Comparison of ENCODE assay signal across 23 cellular contexts in the genomic region with DNA sequence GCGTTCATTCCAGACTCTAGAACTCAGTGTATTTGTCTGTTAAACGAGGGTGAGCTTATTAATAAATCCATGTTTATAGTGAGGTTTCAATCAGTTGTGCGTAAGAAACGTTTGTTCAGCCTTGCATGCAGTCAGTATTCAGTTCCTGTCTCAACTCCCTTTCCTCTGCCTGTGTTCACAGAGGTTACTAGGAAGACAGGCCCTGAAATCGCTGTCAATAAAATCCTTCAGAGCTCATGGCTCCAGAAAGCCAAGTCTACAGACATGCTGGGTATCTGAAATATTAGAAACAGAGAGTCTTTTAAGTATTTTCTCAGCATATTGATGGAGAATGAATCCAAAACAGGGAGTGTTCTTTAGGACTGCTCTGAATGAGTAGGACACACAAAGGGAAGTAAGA.
DNase-seq lines count a peak whose midpoint lies in the region; ATAC-seq, FAIRE-seq and TF ChIP-seq lines count a peak whose summit lies in the region.
"Had no signal": no experiment of that assay in that cellular context is flagged by ENCODE, and none has a peak within 500 bp of the region (broad histone marks: within the 10 kb centered on the region; RNA-seq: fewer than 3 reads in every experiment).

No MANE protein-coding gene starts in this region.

- H2BK15ac ChIP-seq in H9 (ENCODE audit: low read depth, low read length) (no peak overlapping the region), H1 (ENCODE audit: low read length) (no peak overlapping the region)

- FAIRE-seq in H1 (lab: Jason Lieb, UNC), result no peak
- FAIRE-seq: A204.1, GM12878 had no signal

- H3K4ac ChIP-seq in H9 (ENCODE audit: low read depth, low read length) (no peak overlapping the region), H1 (replicated peaks; ENCODE audit: insufficient read length, low read depth, low read length) (no peak overlapping the region)

- ATAC-seq in activated CD4-positive, alpha-beta T cell treated with anti-CD3 and anti-CD28 coated beads for 36 hours, result no peak
- ATAC-seq in sciatic nerve (peak; percentile 22), HG02763 (IDR thresholded peaks at IDR 0.05; ENCODE audit: unreplicated experiment) (no peak)
- ATAC-seq: GM12878, mucosa of descending colon had no signal

- POLR2A ChIA-PET in activated CD4-positive, alpha-beta T cell treated with anti-CD3 and anti-CD28 coated beads for 36 hours (lab: Charles Lee), result no interaction called here
- POLR2A ChIA-PET in H1 (lab: Charles Lee; ENCODE audit: partially characterized antibody), result interaction anchor here (1.5 to 2.0 kb wide), 2 partner anchors 16 to 76 kb away, joined by 4 to 6 read pairs; partner anchors contain the start of gene KLF7

- TF ChIP-seq RAD21 in H1 (IDR thresholded peaks at IDR 0.05 in 1 of 2, conservative IDR thresholded peaks at IDR 0.05 in 1 of 2; ENCODE audit: low read depth in 2 of 2, low read length in 2 of 2), result no peak

- no peak overlapping the region for H3K4me3 ChIP-seq in H1 (ENCODE audit: extremely low read depth in 1 of 4, insufficient read depth in 2 of 4, low read depth in 3 of 4, low read length in 4 of 4)
- H3K4me3 ChIP-seq: colonic mucosa, gastrocnemius medialis, GM12878, mucosa of descending colon, prostate gland, SK-N-MC, upper lobe of right lung had no signal

- H2BK20ac ChIP-seq in H9 (ENCODE audit: low read depth, low read length, poor library complexity, severe bottlenecking), result no peak overlapping the region
- H2BK20ac ChIP-seq in H1 (ENCODE audit: low read length), result peak overlapping the region; percentile 72

- no peak overlapping the region for H3T11ph ChIP-seq in H9 (ENCODE audit: low read length)

- no peak overlapping the region for H2BK120ac ChIP-seq in H9 (ENCODE audit: low read depth, low read length, poor library complexity, severe bottlenecking)
- H2BK120ac ChIP-seq in H1 (replicated peaks; ENCODE audit: low read depth, low read length), result no peak overlapping the region

- intact Hi-C loops in activated CD4-positive, alpha-beta T cell treated with anti-CD3 and anti-CD28 coated beads for 36 hours (cut with DNase I, micrococcal nuclease), result no loop called here
- intact Hi-C loops in sciatic nerve (cut with DNase I), result no loop called here

- TF ChIP-seq EP300 in H1 (IDR thresholded peaks at IDR 0.05; ENCODE audit: borderline replicate concordance in 1 of 2, low read depth in 2 of 2, low read length in 2 of 2), result no peak

- no peak for TF ChIP-seq POLR2A in H1 (IDR thresholded peaks at IDR 0.05; ENCODE audit: control extremely low read depth in 1 of 2, low read depth in 2 of 2, low read length in 2 of 2)

- H3K4me3 Mint-ChIP-seq in activated CD4-positive, alpha-beta T cell treated with anti-CD3 and anti-CD28 coated beads for 36 hours, result no peak overlapping the region
- H3K4me3 Mint-ChIP-seq in H9, result no peak overlapping the region
- H3K4me3 Mint-ChIP-seq: activated CD4-positive, alpha-beta memory T cell treated with anti-CD3 and anti-CD28 coated beads for 36 hours; neural crest cell had no signal

- H3K14ac ChIP-seq in H9 (ENCODE audit: insufficient read depth, low read length), result no peak overlapping the region
- no peak overlapping the region for H3K14ac ChIP-seq in H1 (ENCODE audit: insufficient read length)

- H3K27ac Mint-ChIP-seq in activated CD4-positive, alpha-beta T cell treated with anti-CD3 and anti-CD28 coated beads for 36 hours, result peak overlapping the region; percentile 2
- peak overlapping the region in 2 of 3 experiments; percentile 35 to 72; a peak in 4 of 7 replicates for H3K27ac Mint-ChIP-seq in H9
- H3K27ac Mint-ChIP-seq: activated CD4-positive, alpha-beta memory T cell treated with anti-CD3 and anti-CD28 coated beads for 36 hours had no signal

- peaks cover 38% of the 10 kb centered on the region for H3K4me1 Mint-ChIP-seq in activated CD4-positive, alpha-beta T cell treated with anti-CD3 and anti-CD28 coated beads for 36 hours
- H3K4me1 Mint-ChIP-seq in H9, result peaks cover 59 to 68% of the 10 kb centered on the region in 2 experiments

- H4K5ac ChIP-seq in H9 (ENCODE audit: insufficient read length, low read depth, low read length) (no peak overlapping the region), H1 (ENCODE audit: insufficient read length, low read depth, low read length) (no peak overlapping the region)

- H3K4me2 ChIP-seq in H9 (ENCODE audit: insufficient read depth, insufficient read length, low read length), result no peak overlapping the region
- no peak overlapping the region for H3K4me2 ChIP-seq in H1 (ENCODE audit: insufficient read depth in 1 of 2, low read depth in 2 of 2, low read length in 2 of 2)

- no CpG with 5 or more reads among the region's 5 CpGs for WGBS in H9 (ENCODE audit: extremely low coverage, insufficient read length, low lambda C conversion rate)
- WGBS in H1 (ENCODE audit: extremely low coverage in 1 of 2, insufficient coverage in 1 of 2, insufficient read length in 1 of 2, insufficient replicate concordance in 2 of 2, low coverage in 1 of 2, low lambda C conversion rate in 2 of 2, missing lambda C conversion rate in 1 of 2), 2 experiments, result 89% methylated on average over 5 of the region's 5 CpGs; no CpG with 5 or more reads in 1 of the 2 experiments

- H4K8ac ChIP-seq in H9 (replicated peaks; ENCODE audit: insufficient read length, low read depth, low read length), result no peak overlapping the region
- no peak overlapping the region for H4K8ac ChIP-seq in H1 (ENCODE audit: extremely low read depth, insufficient read depth, low read length)

- H2AFZ ChIP-seq in H9 (ENCODE audit: low read length) (no peak overlapping the region), H1 (ENCODE audit: low read length) (no peak overlapping the region)

- H2BK5ac ChIP-seq in H9 (ENCODE audit: insufficient read length, low read length) (no peak overlapping the region), H1 (ENCODE audit: low read depth, low read length) (peak overlapping the region; percentile 32; the same call in 1 of the 2 replicates)

- DNase-seq in activated CD4-positive, alpha-beta T cell treated with anti-CD3 and anti-CD28 coated beads for 36 hours, result no peak
- no peak for DNase-seq in activated CD4-positive, alpha-beta T cell treated with anti-CD3 and anti-CD28 coated beads, Interleukin-2, amount 50 U/mL, for 4 hours
- DNase-seq in H9, result no peak
- DNase-seq in H1 (ENCODE audit: low read depth in 1 of 2, low spot score in 2 of 2), result no peak
- DNase-seq in sciatic nerve (ENCODE audit: low spot score), result no peak
- no peak for DNase-seq in NCI-H82 (lab: John Stamatoyannopoulos, UW)
- no peak for DNase-seq in kidney glomerular epithelial cell (lab: John Stamatoyannopoulos, UW)
- DNase-seq: activated CD4-positive, alpha-beta memory T cell treated with anti-CD3 and anti-CD28 coated beads for 36 hours; activated CD4-positive, CD25-positive, alpha-beta regulatory T cell; activated effector memory CD4-positive, alpha-beta T cell treated with Interleukin-2 at 50 U/mL for 16 hours; brain microvascular endothelial cell; colonic mucosa; gastrocnemius medialis; mucosa of descending colon; NCI-H1694 treated with DMSO at 0.1 percent for 48 hours; NCI-H2171; upper lobe of right lung had no signal

- CTCF ChIA-PET in activated CD4-positive, alpha-beta T cell treated with anti-CD3 and anti-CD28 coated beads for 36 hours (lab: Charles Lee), result interaction anchor here (0.6 kb wide), 2 partner anchors 45 to 381 kb away, joined by 3 read pairs; no protein-coding TSS in a partner anchor
- CTCF ChIA-PET in H1 (lab: Charles Lee; ENCODE audit: partially characterized antibody), result interaction anchor here (1.1 to 1.7 kb wide), 2 partner anchors 13 to 16 kb away, joined by 3 to 5 read pairs; no protein-coding TSS in a partner anchor

- H3K9ac ChIP-seq in H9 (ENCODE audit: extremely low read depth, insufficient read length, low read length) (no peak overlapping the region), H1 (replicated peaks in 1 of 4; ENCODE audit: extremely low read depth in 1 of 4, low read depth in 3 of 4, low read length in 3 of 4) (no peak overlapping the region)

- H3K27me3 Mint-ChIP-seq in activated CD4-positive, alpha-beta T cell treated with anti-CD3 and anti-CD28 coated beads for 36 hours, result no peaks in the 10 kb centered on the region
- no peaks in the 10 kb centered on the region for H3K27me3 Mint-ChIP-seq in H9 (ENCODE audit: low read depth)
- H3K27me3 Mint-ChIP-seq: activated CD4-positive, alpha-beta memory T cell treated with anti-CD3 and anti-CD28 coated beads for 36 hours had no signal

- H2AK5ac ChIP-seq in H9 (ENCODE audit: insufficient read length, low read length) (no peak overlapping the region), H1 (ENCODE audit: low read depth, low read length) (no peak overlapping the region)

- H4K20me1 ChIP-seq in H9 (ENCODE audit: control insufficient read depth, insufficient read depth, insufficient read length) (no peaks in the 10 kb centered on the region), H1 (replicated peaks in 1 of 2; ENCODE audit: control insufficient read depth in 1 of 2, insufficient read depth in 2 of 2, low read length in 2 of 2) (no peaks in the 10 kb centered on the region)

- H3K23ac ChIP-seq in H9 (ENCODE audit: insufficient read length, low read depth, low read length) (no peak overlapping the region), H1 (ENCODE audit: insufficient read length) (no peak overlapping the region)

- H3K23me2 ChIP-seq in H9 (ENCODE audit: insufficient read length, low read depth, low read length, poor library complexity, severe bottlenecking) (no peaks in the 10 kb centered on the region), H1 (ENCODE audit: low read depth, low read length) (no peaks in the 10 kb centered on the region)

- peaks cover 22% of the 10 kb centered on the region for H3K36me3 Mint-ChIP-seq in activated CD4-positive, alpha-beta T cell treated with anti-CD3 and anti-CD28 coated beads for 36 hours (ENCODE audit: low read depth)
- peaks cover 9 to 23% (median 15%) of the 10 kb centered on the region in 3 experiments for H3K36me3 Mint-ChIP-seq in H9 (ENCODE audit: insufficient read depth in 1 of 3, low read depth in 3 of 3)

- H3K9me3 Mint-ChIP-seq in activated CD4-positive, alpha-beta T cell treated with anti-CD3 and anti-CD28 coated beads for 36 hours (ENCODE audit: low read depth), result peaks cover 2% of the 10 kb centered on the region
- H3K9me3 Mint-ChIP-seq in H9, result no peaks in the 10 kb centered on the region
- H3K9me3 Mint-ChIP-seq: neural crest cell had no signal

- peaks cover 3% of the 10 kb centered on the region; the same call in 1 of the 2 replicates for H3K79me2 ChIP-seq in H9 (ENCODE audit: insufficient read depth, low read length)
- peaks cover 0 to 5% of the 10 kb centered on the region in 2 experiments; a peak in 2 of 4 replicates for H3K79me2 ChIP-seq in H1 (ENCODE audit: control insufficient read depth in 1 of 2, insufficient read depth in 2 of 2, low read length in 2 of 2)

- H3K4me1 ChIP-seq in H9 (ENCODE audit: insufficient read depth, low read length) (peaks cover 20% of the 10 kb centered on the region), H1 (replicated peaks in 1 of 4; ENCODE audit: control insufficient read depth in 3 of 4, insufficient read depth in 4 of 4, low read length in 3 of 4) (peaks cover 4 to 24% (median 19%) of the 10 kb centered on the region in 4 experiments)
- H3K4me1 ChIP-seq: colonic mucosa, prostate gland had no signal

- H3K9me3 ChIP-seq in H9 (ENCODE audit: control insufficient read depth, low read depth, low read length) (no peaks in the 10 kb centered on the region), H1 (ENCODE audit: insufficient read depth in 2 of 2, low read depth in 1 of 2, low read length in 1 of 2) (no peaks in the 10 kb centered on the region)
- H3K9me3 ChIP-seq: colonic mucosa, gastrocnemius medialis, mucosa of descending colon, prostate gland, upper lobe of right lung had no signal

- no peak for TF ChIP-seq CTCF in H9 (conservative IDR thresholded peaks at IDR 0.05)
- TF ChIP-seq CTCF in H1 (IDR thresholded peaks at IDR 0.05; ENCODE audit: control extremely low read depth in 1 of 3, insufficient read depth in 1 of 3, low read depth in 1 of 3, low read length in 3 of 3), result no peak

- H3K27me3 ChIP-seq in H9 (ENCODE audit: insufficient read depth, low read length), result no peaks in the 10 kb centered on the region
- H3K27me3 ChIP-seq in H1 (replicated peaks in 1 of 4; ENCODE audit: control insufficient read depth in 3 of 4, extremely low read depth in 1 of 4, insufficient read depth in 3 of 4, low read length in 3 of 4), result no peaks in the 10 kb centered on the region
- H3K27me3 ChIP-seq: brain microvascular endothelial cell, colonic mucosa, gastrocnemius medialis, upper lobe of right lung had no signal

- H4K91ac ChIP-seq in H9 (ENCODE audit: insufficient read length, low read depth, low read length) (no peak overlapping the region), H1 (replicated peaks; ENCODE audit: insufficient read length, low read length) (no peak overlapping the region)

- peaks cover 0 to 5% (median 0%) of the 10 kb centered on the region in 4 experiments; a peak in 1 of 8 replicates for H3K36me3 ChIP-seq in H1 (ENCODE audit: control insufficient read depth in 2 of 4, insufficient read depth in 4 of 4, low read length in 3 of 4)
- H3K36me3 ChIP-seq: colonic mucosa, prostate gland had no signal

- no peak overlapping the region for H3K56ac ChIP-seq in H9 (ENCODE audit: insufficient read length, low read depth, low read length)
- no peak overlapping the region for H3K56ac ChIP-seq in H1 (replicated peaks; ENCODE audit: insufficient read length, low read depth, low read length)

- H2BK12ac ChIP-seq in H9 (ENCODE audit: insufficient read length, low read depth, low read length) (no peak overlapping the region), H1 (ENCODE audit: low read depth, low read length) (peak overlapping the region; percentile 65; the same call in 1 of the 2 replicates)

- H3K79me1 ChIP-seq in H9 (ENCODE audit: insufficient read depth, low read depth, low read length, poor library complexity, severe bottlenecking), result no peaks in the 10 kb centered on the region
- no peaks in the 10 kb centered on the region for H3K79me1 ChIP-seq in H1 (ENCODE audit: low read depth, low read length)

- no peak overlapping the region for H3K18ac ChIP-seq in H9 (ENCODE audit: insufficient read length, low read depth, low read length)
- no peak overlapping the region; the same call in 1 of the 2 replicates for H3K18ac ChIP-seq in H1 (ENCODE audit: extremely low read depth, low read length)

- H3K27ac ChIP-seq in H9 (ENCODE audit: insufficient read length, low read depth, low read length), result no peak overlapping the region
- H3K27ac ChIP-seq in H1 (ENCODE audit: low read depth, low read length), result no peak overlapping the region
- H3K27ac ChIP-seq: brain microvascular endothelial cell, colonic mucosa, prostate gland, SK-N-MC, upper lobe of right lung had no signal
